In the genomic region with DNA sequence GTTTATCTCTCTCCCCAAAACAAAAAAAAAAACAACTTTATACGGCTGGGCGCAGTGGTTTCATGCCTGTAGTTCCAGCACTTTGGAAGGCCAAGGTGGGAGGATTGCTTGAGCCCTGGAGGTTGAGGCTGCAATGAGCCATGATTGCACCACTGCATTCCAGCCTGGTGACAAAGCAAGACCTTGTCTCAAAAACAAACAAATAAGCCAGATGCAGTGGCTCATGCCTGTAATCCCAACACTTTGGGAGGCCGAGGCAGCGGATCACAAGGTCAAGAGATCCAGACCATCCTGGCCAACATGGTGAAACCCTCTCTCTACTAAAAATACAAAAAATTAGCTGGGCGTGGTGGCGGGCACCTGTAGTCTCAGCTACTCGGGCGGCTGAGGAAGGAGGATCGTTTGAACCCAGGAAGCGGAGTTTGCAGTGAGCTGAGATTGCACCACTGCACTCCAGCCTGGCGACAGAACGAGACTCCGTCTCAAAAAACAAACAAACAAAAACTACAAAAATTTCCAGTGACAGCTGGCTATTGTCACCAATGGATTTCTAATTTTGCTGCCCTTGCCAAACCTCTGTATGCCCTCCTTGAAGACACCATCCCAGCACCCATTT, we compare ENCODE assay signal across 11 cellular contexts. TPM values are rescaled to one million over a fixed set of nuclear protein-coding genes. Genes with fewer than 3 reads are reported as not detected.
A peak's percentile ranks its signal among the peaks of the same experiment; 100 is the strongest.
DNase-seq lines count a peak whose midpoint lies in the region; ATAC-seq and TF ChIP-seq lines count a peak whose summit lies in the region.
"Not testable (repeated sequence)": the region's sequence is repeated elsewhere in the genome, so short reads cannot be mapped to it uniquely, and the experiment has no call there.
"Had no signal": no experiment of that assay in that cellular context is flagged by ENCODE, and none has a peak within 500 bp of the region (broad histone marks: within the 10 kb centered on the region; RNA-seq: fewer than 3 reads in every experiment).

No MANE protein-coding gene starts in this region.

- not testable (repeated sequence) for H3K9me3 Mint-ChIP-seq in MCF 10A (ENCODE audit: unreplicated experiment); progenitor cell of endocrine pancreas (ENCODE audit: low read depth)

- not testable (repeated sequence) for H3K4me1 Mint-ChIP-seq in MCF 10A (ENCODE audit: insufficient read depth, unreplicated experiment); progenitor cell of endocrine pancreas (ENCODE audit: low read depth)

- BruUV-seq in MCF 10A (replicated peaks; lab: Mats Ljungman, UMichigan): not testable (repeated sequence)

- TF ChIP-seq POLR2A in gastroesophageal sphincter (IDR thresholded peaks at IDR 0.05): not testable (repeated sequence)

- H3K4me3 Mint-ChIP-seq in MCF 10A (ENCODE audit: unreplicated experiment); progenitor cell of endocrine pancreas (ENCODE audit: low read depth): not testable (repeated sequence)

- H3K4me3 ChIP-seq in AG10803 (ENCODE audit: low read length); gastroesophageal sphincter: not testable (repeated sequence)

- H3K27ac ChIP-seq in RWPE1: peak overlapping the region; percentile 50
- not testable (repeated sequence) for H3K27ac ChIP-seq in gastroesophageal sphincter

- CTCF ChIA-PET in RWPE1 (lab: Yijun Ruan, JAX): not testable (repeated sequence)
- CTCF ChIA-PET in MCF 10A (lab: Yijun Ruan, JAX): interaction anchor here (0.6 to 1.0 kb wide), 3 partner anchors 19 to 623 kb away, joined by 3 read pairs; no protein-coding TSS in a partner anchor

- not testable (repeated sequence) for H3K27me3 Mint-ChIP-seq in MCF 10A (ENCODE audit: insufficient read depth, unreplicated experiment); progenitor cell of endocrine pancreas

- POLR2A ChIA-PET in RWPE1 (lab: Yijun Ruan, JAX; ENCODE audit: low non-redundant PET): not testable (repeated sequence)
- POLR2A ChIA-PET in MCF 10A (lab: Yijun Ruan, JAX): interaction anchor here (0.6 kb wide), 1 partner anchor 171 kb away, joined by 3 read pairs; the partner anchor contains the start of gene ZNF70

- peak; percentile 54 for ATAC-seq in gastroesophageal sphincter

- peaks cover 0 to 34% of the 10 kb centered on the region in 2 donors for H3K36me3 ChIP-seq in gastroesophageal sphincter

- not testable (repeated sequence) for H3K36me3 Mint-ChIP-seq in MCF 10A (ENCODE audit: insufficient read depth, unreplicated experiment)
- H3K36me3 Mint-ChIP-seq in progenitor cell of endocrine pancreas (ENCODE audit: insufficient read depth): peaks cover 36% of the 10 kb centered on the region

- not testable (repeated sequence) for TF ChIP-seq CTCF in AG10803 (conservative IDR thresholded peaks at IDR 0.05; ENCODE audit: low read length); RWPE1 (conservative IDR thresholded peaks at IDR 0.05; ENCODE audit: low read depth); MCF 10A (IDR thresholded peaks at IDR 0.05; ENCODE audit: unreplicated experiment); gastroesophageal sphincter (IDR thresholded peaks at IDR 0.05); progenitor cell of endocrine pancreas (IDR thresholded peaks at IDR 0.05; ENCODE audit: unreplicated experiment)

- not testable (repeated sequence) for H3K27ac Mint-ChIP-seq in MCF 10A (ENCODE audit: low read depth, unreplicated experiment)
- H3K27ac Mint-ChIP-seq in progenitor cell of endocrine pancreas: peak overlapping the region; percentile 9

- intact Hi-C loops in MCF 10A (cut with micrococcal nuclease): not testable (repeated sequence)

- DNase-seq in AG10803 (ENCODE audit: low read depth): peak; percentile 23
- peak; percentile 39 for DNase-seq in HT1080 (ENCODE audit: low read depth)
- DNase-seq in RWPE1 (ENCODE audit: low spot score); progenitor cell of endocrine pancreas (ENCODE audit: low spot score, unreplicated experiment): not testable (repeated sequence)
- peak; percentile 75 for DNase-seq in MCF 10A (ENCODE audit: unreplicated experiment)

- peaks cover 0 to 11% (median 0%) of the 10 kb centered on the region in 3 donors for H3K9me3 ChIP-seq in gastroesophageal sphincter

- TF ChIP-seq EP300 in gastroesophageal sphincter (IDR thresholded peaks at IDR 0.05): not testable (repeated sequence)

- WGBS in gastroesophageal sphincter (ENCODE audit: low coverage in 1 of 2), 2 donors: 95% methylated on average over 13 of the region's 13 CpGs; no CpG with 5 or more reads in 1 of the 2 donors

- H3K27me3 ChIP-seq in gastroesophageal sphincter: not testable (repeated sequence)

- peaks cover 0 to 11% (median 0%) of the 10 kb centered on the region in 3 donors for H3K4me1 ChIP-seq in gastroesophageal sphincter

RNA-seq across cellular contexts. Expression of gene MIF, which starts 27.5 kb away (rescaled TPM):
- 890 and 1,130 TPM in 2 replicates for total RNA-seq in HT1080 (2014; rRNA removed; shearing (Covaris generic))
- 914 and 1,212 TPM in 2 replicates for polyA plus RNA-seq in HT1080 (2015; cell fraction: cytosol; rRNA removed)
- polyA plus RNA-seq in HT1080 (2015; cell fraction: nucleus; rRNA removed): 308 and 332 TPM in 2 replicates
- total RNA-seq in MCF 10A (2022) (1,031 and 1,126 TPM in 2 replicates), gastroesophageal sphincter (100 to 1,000 TPM; 164 to 261 (median 237) TPM), progenitor cell of endocrine pancreas (562 and 580 TPM in 2 replicates)

RNA-seq across cellular contexts. Expression of gene GSTT2B, which starts 39.3 kb away (rescaled TPM):
- 3.5 and 6.3 TPM in 2 replicates for total RNA-seq in HT1080 (2014; rRNA removed; shearing (Covaris generic))
- polyA plus RNA-seq in HT1080 (2015; cell fraction: cytosol; rRNA removed): 8.3 and 8.8 TPM in 2 replicates
- 21.5 and 22.6 TPM in 2 replicates for polyA plus RNA-seq in HT1080 (2015; cell fraction: nucleus; rRNA removed)
- total RNA-seq in MCF 10A (2022): 15.6 and 22.7 TPM in 2 replicates
- total RNA-seq in gastroesophageal sphincter: 10 to 100 TPM in 2 of 4 donors, not detected in 2; 10.8 to 12.3 TPM
- 4.8 and 5.4 TPM in 2 replicates for total RNA-seq in progenitor cell of endocrine pancreas
- total RNA-seq: activated naive CD8-positive, alpha-beta T cell treated with anti-CD3 and anti-CD28 coated beads for 36 hours; naive thymus-derived CD8-positive, alpha-beta T cell had no signal
- polyA plus RNA-seq: naive thymus-derived CD8-positive, alpha-beta T cell had no signal

RNA-seq across cellular contexts. Expression of gene DDTL, which starts 45.0 kb away (rescaled TPM):
- 2.9 and 5.1 TPM in 2 replicates for total RNA-seq in HT1080 (2014; rRNA removed; shearing (Covaris generic))
- polyA plus RNA-seq in HT1080 (2015; cell fraction: cytosol; rRNA removed): 2.0 and 2.6 TPM in 2 replicates
- 3.8 and 4.4 TPM in 2 replicates for polyA plus RNA-seq in HT1080 (2015; cell fraction: nucleus; rRNA removed)
- 2.1 and 2.5 TPM in 2 replicates for total RNA-seq in MCF 10A (2022)
- total RNA-seq in gastroesophageal sphincter: 1 to 10 TPM in 2 of 4 donors, not detected in 2; 2.2 to 3.4 TPM
- not detected in 2 replicates for total RNA-seq in progenitor cell of endocrine pancreas
- total RNA-seq: activated naive CD8-positive, alpha-beta T cell treated with anti-CD3 and anti-CD28 coated beads for 36 hours; left lobe of liver; naive thymus-derived CD8-positive, alpha-beta T cell had no signal

RNA-seq across cellular contexts. Expression of gene DDT, which starts 52.5 kb away (rescaled TPM):
- total RNA-seq in HT1080 (2014; rRNA removed; shearing (Covaris generic)): 380 and 441 TPM in 2 replicates
- 305 and 357 TPM in 2 replicates for polyA plus RNA-seq in HT1080 (2015; cell fraction: cytosol; rRNA removed)
- polyA plus RNA-seq in HT1080 (2015; cell fraction: nucleus; rRNA removed): 168 and 184 TPM in 2 replicates
- total RNA-seq in MCF 10A (2022) (127 and 155 TPM in 2 replicates), gastroesophageal sphincter (100 to 1,000 TPM; 100 to 136 (median 123) TPM), progenitor cell of endocrine pancreas (93.3 and 102 TPM in 2 replicates)

RNA-seq across cellular contexts. Expression of gene GSTT2, which starts 58.2 kb away (rescaled TPM):
- total RNA-seq in HT1080 (2014; rRNA removed; shearing (Covaris generic)): 1.3 and 1.5 TPM in 2 replicates
- polyA plus RNA-seq in HT1080 (2015; cell fraction: cytosol; rRNA removed): 1.2 and 1.3 TPM in 2 replicates
- polyA plus RNA-seq in HT1080 (2015; cell fraction: nucleus; rRNA removed): 3.4 and 8.0 TPM in 2 replicates
- total RNA-seq in MCF 10A (2022) (not detected in 2 replicates), gastroesophageal sphincter (1 to 10 TPM in 1 of 4 donors, not detected in 3; 3.0 TPM), progenitor cell of endocrine pancreas (0.47 and 0.60 TPM in 2 replicates)
- total RNA-seq: activated naive CD8-positive, alpha-beta T cell treated with anti-CD3 and anti-CD28 coated beads for 36 hours; left lobe of liver; naive thymus-derived CD8-positive, alpha-beta T cell; right cardiac atrium; stomach had no signal
- polyA plus RNA-seq: naive thymus-derived CD8-positive, alpha-beta T cell had no signal
